Comparison of ENCODE assay signal across 7 cellular contexts in the genomic region with DNA sequence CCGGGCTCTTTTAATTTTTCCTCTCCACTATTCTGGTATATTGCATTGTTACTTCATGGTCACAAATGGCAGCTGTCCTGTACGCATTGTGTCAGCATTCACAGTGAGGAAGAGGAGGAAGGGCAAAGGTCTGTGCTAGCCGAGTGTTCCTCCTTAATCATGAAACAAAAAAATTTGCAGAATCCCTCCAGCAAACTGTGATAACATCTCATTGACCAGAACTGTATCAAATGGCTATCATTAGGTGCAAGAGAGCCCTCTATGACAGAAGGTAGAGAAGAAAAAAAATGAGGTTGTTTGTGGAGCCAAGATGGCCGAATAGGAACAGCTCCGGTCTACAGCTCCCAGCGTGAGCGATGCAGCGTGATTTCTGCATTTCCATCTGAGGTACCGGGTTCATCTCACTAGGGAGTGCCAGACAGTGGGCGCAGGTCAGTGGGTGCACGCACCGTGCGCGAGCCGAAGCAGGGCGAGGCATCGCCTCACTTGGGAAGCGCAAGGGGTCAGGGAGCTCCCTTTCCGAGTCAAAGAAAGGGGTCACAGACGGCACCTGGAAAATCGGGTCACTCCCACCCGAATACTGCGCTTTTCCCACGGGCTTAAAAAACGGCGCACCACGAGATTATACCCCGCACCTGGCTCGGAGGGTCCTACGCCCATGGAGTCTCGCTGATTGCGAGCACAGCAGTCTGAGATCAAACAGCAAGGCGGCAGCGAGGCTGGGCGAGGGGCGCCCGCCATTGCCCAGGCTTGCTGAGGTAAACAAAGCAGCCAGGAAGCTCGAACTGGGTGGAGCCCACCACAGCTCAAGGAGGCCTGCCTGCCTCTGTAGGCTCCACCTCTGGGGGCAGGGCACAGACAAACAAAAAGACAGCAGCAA.
DNase-seq lines count a peak whose midpoint lies in the region; ATAC-seq and TF ChIP-seq lines count a peak whose summit lies in the region.
"Not testable (repeated sequence)": the region's sequence is repeated elsewhere in the genome, so short reads cannot be mapped to it uniquely, and the experiment has no call there.

No MANE protein-coding gene starts in this region.

- peak overlapping the region; percentile 28; the same call in 1 of the 2 replicates for H3K4me3 ChIP-seq in iPS-18c (ENCODE audit: insufficient read depth, low read depth, low read length)

- ATAC-seq in T-cell (replicated peaks in 1 of 4): not testable (repeated sequence)

- H3K27ac Mint-ChIP-seq in T-cell: peak overlapping the region; percentile 31 to 85
- H3K27ac Mint-ChIP-seq in brain: peak overlapping the region in 1 of 5 experiments; percentile 66
- H3K27ac Mint-ChIP-seq in osteocyte (ENCODE audit: unreplicated experiment): peak overlapping the region; percentile 63

- DNase-seq in HT-29 (ENCODE audit: low spot score) (peak; percentile 56), NCI-H69 (lab: John Stamatoyannopoulos, UW) (peak; percentile 100), T-cell (peak in 3 of 34 experiments; percentile 2 to 37 (median 12))
- not testable (repeated sequence) for DNase-seq in osteocyte (ENCODE audit: extremely low spot score, unreplicated experiment)

- peak overlapping the region; percentile 61 for H3K9ac ChIP-seq in ES-I3 (ENCODE audit: low read depth, low read length)

- CTCF ChIA-PET in T-cell (lab: Charles Lee): not testable (repeated sequence)

- TF ChIP-seq CTCF in brain (conservative IDR thresholded peaks at IDR 0.05); osteocyte (IDR thresholded peaks at IDR 0.05): not testable (repeated sequence)

- not testable (repeated sequence) for H3K4me1 Mint-ChIP-seq in T-cell; brain; osteocyte (ENCODE audit: unreplicated experiment)

- not testable (repeated sequence) for H3K9me3 Mint-ChIP-seq in T-cell; brain; osteocyte (ENCODE audit: unreplicated experiment)

- H3K4me3 Mint-ChIP-seq in T-cell (peak overlapping the region in 2 of 3 donors; percentile 43 to 64), brain (peak overlapping the region in 3 of 5 experiments; percentile 52 to 65 (median 59)), osteocyte (ENCODE audit: unreplicated experiment) (peak overlapping the region; percentile 76)

- POLR2A ChIA-PET in T-cell (lab: Charles Lee): not testable (repeated sequence)

- H3K36me3 ChIP-seq in ES-I3 (ENCODE audit: insufficient read depth, low read length): not testable (repeated sequence)

- H3K9me3 ChIP-seq in ES-I3 (ENCODE audit: control insufficient read depth, insufficient read depth, low read length); iPS-18c (ENCODE audit: control insufficient read depth, insufficient read depth, low read length): not testable (repeated sequence)

- H3K36me3 Mint-ChIP-seq in T-cell; brain; osteocyte (ENCODE audit: unreplicated experiment): not testable (repeated sequence)

- not testable (repeated sequence) for H3K27me3 Mint-ChIP-seq in T-cell, brain
- H3K27me3 Mint-ChIP-seq in osteocyte (ENCODE audit: unreplicated experiment): peaks cover 12% of the 10 kb centered on the region

- H3K4me1 ChIP-seq in ES-I3 (ENCODE audit: insufficient read depth, low read length): not testable (repeated sequence)
